Comparison of ENCODE assay signal across 1 cellular context in the genomic region with DNA sequence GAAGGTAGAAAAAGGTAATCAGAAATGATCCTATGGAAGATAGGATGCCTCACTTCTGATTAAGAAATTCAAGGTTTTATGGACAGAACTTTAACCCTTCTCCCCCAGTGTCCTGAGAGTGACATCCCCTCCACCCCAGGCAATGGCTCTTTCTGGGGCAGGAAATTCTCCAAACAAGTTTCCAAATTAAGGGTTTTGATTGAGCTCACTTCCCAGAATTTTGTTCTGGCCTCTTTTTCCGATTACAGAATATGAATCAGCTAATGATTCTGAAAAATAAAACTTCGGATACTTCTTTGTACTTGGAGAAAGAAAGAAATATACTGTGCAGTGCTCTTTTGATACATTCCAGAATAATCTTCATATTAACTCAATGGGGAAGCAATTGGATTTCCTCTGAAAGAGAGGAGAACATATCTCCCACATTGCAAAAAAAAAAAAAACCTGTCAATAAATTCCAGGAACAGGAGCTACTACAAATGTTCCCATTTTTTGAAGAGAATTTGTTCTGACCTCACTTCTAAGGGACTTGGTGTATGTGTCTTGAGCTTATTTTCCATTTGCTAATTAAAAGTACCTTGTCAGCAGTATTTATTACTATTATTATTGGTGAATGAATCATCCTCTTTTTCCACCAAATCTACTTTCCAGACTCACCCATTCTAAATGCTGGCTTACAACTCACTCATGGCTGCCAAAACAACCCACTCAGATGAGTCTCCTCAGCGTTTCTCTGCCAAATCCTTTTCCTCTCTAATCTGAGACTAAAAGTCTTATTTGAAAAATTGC.
TF ChIP-seq lines count a peak whose summit lies in the region.

No MANE protein-coding gene starts in this region.

TF ChIP-seq in K562, 482 proteins besides CTCF, POLR2A, EP300 and RAD21 (continued from another document):
- peak; percentile 53 for TF ChIP-seq MAFF (IDR thresholded peaks at IDR 0.05; ENCODE audit: low read length)
- TF ChIP-seq, protein P1, sequence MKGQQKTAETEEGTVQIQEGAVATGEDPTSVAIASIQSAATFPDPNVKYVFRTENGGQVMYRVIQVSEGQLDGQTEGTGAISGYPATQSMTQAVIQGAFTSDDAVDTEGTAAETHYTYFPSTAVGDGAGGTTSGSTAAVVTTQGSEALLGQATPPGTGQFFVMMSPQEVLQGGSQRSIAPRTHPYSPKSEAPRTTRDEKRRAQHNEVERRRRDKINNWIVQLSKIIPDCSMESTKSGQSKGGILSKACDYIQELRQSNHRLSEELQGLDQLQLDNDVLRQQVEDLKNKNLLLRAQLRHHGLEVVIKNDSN (CRISPR knock-in tag; IDR thresholded peaks at IDR 0.05) = no peak
- TF ChIP-seq C11orf30 (IDR thresholded peaks at IDR 0.05; ENCODE audit: low read depth) = peak; percentile 42; the same call in 1 of the 2 replicates
- TF ChIP-seq MAFK (IDR thresholded peaks at IDR 0.05; ENCODE audit: low read length) = peak; percentile 65
- no peak for TF ChIP-seq GABPB1 (CRISPR knock-in tag; IDR thresholded peaks at IDR 0.05)
